8 cellular contexts compared by ENCODE assay signal in the genomic region with DNA sequence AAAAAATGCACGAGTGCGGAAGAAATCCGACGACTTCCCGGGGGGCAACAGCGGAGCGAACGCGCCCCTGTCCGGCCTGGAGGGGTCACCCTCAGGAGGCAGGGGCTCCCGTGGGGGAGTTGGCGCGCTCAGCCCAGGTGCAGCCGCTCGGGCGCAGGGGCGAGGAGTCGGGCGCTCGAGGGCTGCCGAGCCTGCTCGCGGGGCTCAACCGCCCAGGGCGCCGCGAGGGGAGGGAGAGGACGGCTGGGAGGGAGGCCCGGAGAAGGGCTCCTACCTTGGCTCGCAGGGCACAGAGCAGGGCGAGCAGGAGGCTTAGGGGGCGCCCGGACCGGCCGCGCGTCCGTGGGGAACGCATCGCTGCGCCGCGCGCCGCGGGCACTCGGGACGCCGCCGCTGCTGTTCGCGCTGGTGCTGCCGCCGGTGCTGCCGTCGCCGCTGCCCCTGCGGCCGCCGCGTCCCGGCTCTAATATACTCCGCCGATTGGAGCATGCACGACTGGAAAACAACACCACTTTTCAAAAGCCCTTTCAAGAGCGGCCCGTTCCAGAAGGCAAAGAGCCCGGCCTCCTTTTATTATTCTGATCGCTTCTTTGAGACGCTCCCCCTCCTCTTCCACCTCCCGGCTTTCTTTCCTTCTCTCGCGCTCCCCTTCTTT. TPM values are rescaled to one million over a fixed set of nuclear protein-coding genes. Genes with fewer than 3 reads are reported as not detected.
DNase-seq lines count a peak whose midpoint lies in the region; ATAC-seq and TF ChIP-seq lines count a peak whose summit lies in the region.

No MANE protein-coding gene starts in this region.

- DNase-seq in GM10248 (ENCODE audit: extremely low spot score) (peak; percentile 41), NB4 (ENCODE audit: low read depth) (peak; percentile 61), foreskin keratinocyte (no peak), neuronal stem cell (ENCODE audit: low spot score) (no peak), cortex of kidney (lab: John Stamatoyannopoulos, UW) (no peak)
- peak; percentile 36 to 46 for DNase-seq in activated T-cell treated with anti-CD3 and anti-CD28 coated beads, Interleukin-2, amount 50 U/mL, for 48 hours

- CTCF ChIA-PET in GM10248 (lab: Yijun Ruan, JAX): interaction anchor here (1.1 to 9.0 kb wide), 9 partner anchors 14 to 696 kb away, joined by 3 to 73 read pairs (median 6); no protein-coding TSS in a partner anchor

- peaks cover 10 to 25% of the 10 kb centered on the region in 2 donors for H3K36me3 ChIP-seq in neuronal stem cell (replicated peaks in 1 of 2; ENCODE audit: control insufficient read depth in 2 of 2, insufficient read depth in 2 of 2, low read length in 2 of 2)

- TF ChIP-seq POLR2A in NB4 (IDR thresholded peaks at IDR 0.05; ENCODE audit: extremely low read depth, insufficient read length): no peak

- POLR2A ChIA-PET in GM10248 (lab: Yijun Ruan, JAX): no interaction called here

- peak overlapping the region; percentile 56 for H4K8ac ChIP-seq in neuronal stem cell (ENCODE audit: low read depth, low read length)

- H3K27ac ChIP-seq in foreskin keratinocyte: peak overlapping the region; percentile 92
- H3K27ac ChIP-seq in neuronal stem cell (replicated peaks; ENCODE audit: low read length): peak overlapping the region; percentile 81

- H2BK5ac ChIP-seq in neuronal stem cell (ENCODE audit: low read length): peak overlapping the region; percentile 99

- H3K27me3 ChIP-seq in foreskin keratinocyte (no peaks in the 10 kb centered on the region), neuronal stem cell (ENCODE audit: control insufficient read depth in 3 of 3, insufficient read depth in 3 of 3, low read depth in 1 of 3, low read length in 3 of 3) (no peaks in the 10 kb centered on the region)

- peak overlapping the region; percentile 91 for H2AK5ac ChIP-seq in neuronal stem cell (ENCODE audit: low read depth, low read length)

- peak overlapping the region; percentile 93 for H3K4ac ChIP-seq in neuronal stem cell (ENCODE audit: low read length)

- peak overlapping the region; percentile 100 for H3K18ac ChIP-seq in neuronal stem cell (ENCODE audit: low read length)

- no peaks in the 10 kb centered on the region for H3K9me3 ChIP-seq in neuronal stem cell (replicated peaks in 1 of 2; ENCODE audit: control insufficient read depth in 2 of 2, insufficient read depth in 1 of 2, low read depth in 1 of 2, low read length in 2 of 2)

- TF ChIP-seq CTCF in GM10248 (IDR thresholded peaks at IDR 0.05; ENCODE audit: control extremely low read depth, extremely low read depth, low read depth, missing control alignments) (no peak), NB4 (IDR thresholded peaks at IDR 0.05; ENCODE audit: low read depth, low read length) (no peak), foreskin keratinocyte (conservative IDR thresholded peaks at IDR 0.05) (no peak)

- peak overlapping the region; percentile 95 for H2BK120ac ChIP-seq in neuronal stem cell (ENCODE audit: low read depth, low read length)

- H3K4me3 ChIP-seq in NB4 (ENCODE audit: low read depth, low read length): peak overlapping the region; percentile 93
- peak overlapping the region; percentile 83 to 99 for H3K4me3 ChIP-seq in neuronal stem cell (ENCODE audit: low read length in 2 of 2)

- H3K9ac ChIP-seq in neuronal stem cell (ENCODE audit: low read depth, low read length, poor library complexity): peak overlapping the region; percentile 99

- peak overlapping the region; percentile 64 for H2BK12ac ChIP-seq in neuronal stem cell (ENCODE audit: low read length)

- H3K79me1 ChIP-seq in neuronal stem cell (ENCODE audit: low read depth, low read length): peaks cover 16% of the 10 kb centered on the region

- peaks cover 18% of the 10 kb centered on the region for H3K4me1 ChIP-seq in foreskin keratinocyte
- peaks cover 20 to 33% of the 10 kb centered on the region in 2 donors for H3K4me1 ChIP-seq in neuronal stem cell (ENCODE audit: control insufficient read depth in 2 of 2, insufficient read depth in 1 of 2, low read depth in 1 of 2, low read length in 2 of 2)

- H2AFZ ChIP-seq in neuronal stem cell (ENCODE audit: low read length): peak overlapping the region; percentile 98

- no peak overlapping the region for H4K91ac ChIP-seq in neuronal stem cell (ENCODE audit: low read depth, low read length, poor library complexity)

- no CpG with 5 or more reads among the region's 73 CpGs for WGBS in neuronal stem cell (ENCODE audit: extremely low coverage in 2 of 2, insufficient read length in 2 of 2, insufficient replicate concordance in 1 of 2), 2 donors

- ATAC-seq in foreskin keratinocyte (no peak), GM21360 (IDR thresholded peaks at IDR 0.05; ENCODE audit: unreplicated experiment) (no peak), GM21447 (IDR thresholded peaks at IDR 0.05; ENCODE audit: unreplicated experiment) (no peak)

- peak overlapping the region; percentile 88 for H2BK15ac ChIP-seq in neuronal stem cell (ENCODE audit: low read length)

- peak overlapping the region; percentile 91 for H3K14ac ChIP-seq in neuronal stem cell (ENCODE audit: low read length)

- H3K4me2 ChIP-seq in neuronal stem cell (ENCODE audit: insufficient read depth, low read length, poor library complexity, severe bottlenecking): peak overlapping the region; percentile 95

- H3K23ac ChIP-seq in neuronal stem cell (ENCODE audit: low read depth, low read length, poor library complexity): peak overlapping the region; percentile 63

RNA-seq across cellular contexts. Expression of gene JAG1, which starts 0.5 kb away (rescaled TPM):
- total RNA-seq in foreskin keratinocyte: 150 and 236 TPM in 2 replicates
- 29.9 and 36.7 TPM in 2 replicates for polyA plus RNA-seq in foreskin keratinocyte
- polyA plus RNA-seq in neuronal stem cell (2013, experiment 1 of 2): 64.8 TPM
- polyA plus RNA-seq in neuronal stem cell (2013, experiment 2 of 2): 65.6 TPM

Comparison
In these comparisons a context has a peak if more than half of its experiments do, and no peak if none do; other contexts are left out.
1. DNase-seq: peak in GM10248 (single experiment), NB4 (single experiment) and activated T-cell treated with anti-CD3 and anti-CD28 coated beads, Interleukin-2, amount 50 U/mL, for 48 hours (2 of 2); none in foreskin keratinocyte (0 of 2), neuronal stem cell (single experiment) and cortex of kidney (single experiment).